8 cellular contexts compared by ENCODE assay signal in the genomic region with DNA sequence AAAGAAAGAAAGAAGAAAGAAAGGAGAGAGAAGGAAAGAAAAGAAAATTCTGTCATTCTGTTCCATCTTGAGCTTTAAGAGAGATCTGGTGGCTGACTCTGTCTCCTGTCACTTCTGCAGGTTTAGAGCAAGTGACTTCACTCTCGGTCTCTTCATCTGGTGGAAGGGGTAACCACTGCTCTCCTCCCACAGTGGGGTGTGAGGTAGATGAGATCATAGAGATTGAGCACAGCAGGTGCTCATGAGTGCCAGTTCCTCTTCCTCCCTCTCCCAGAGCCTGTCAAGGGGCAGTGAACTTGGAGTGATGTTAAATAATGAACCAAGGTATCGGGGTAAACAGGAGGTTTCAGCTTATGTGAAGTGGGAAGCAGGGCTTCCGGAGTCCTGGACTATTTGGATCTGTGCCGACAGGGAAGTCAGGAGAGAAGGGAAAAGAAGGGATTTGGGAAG. TPM values are rescaled to one million over a fixed set of nuclear protein-coding genes. Genes with fewer than 3 reads are reported as not detected.
DNase-seq lines count a peak whose midpoint lies in the region; ATAC-seq and TF ChIP-seq lines count a peak whose summit lies in the region.

No MANE protein-coding gene starts in this region.

- no peaks in the 10 kb centered on the region for H3K79me1 ChIP-seq in mesenchymal stem cell (replicated peaks; ENCODE audit: low read length, poor library complexity, severe bottlenecking)

- peak; percentile 89 for DNase-seq in GM13977 (ENCODE audit: low spot score)
- peak; percentile 57 for DNase-seq in NCI-H146 treated with DMSO at 0.1 percent for 48 hours (lab: John Stamatoyannopoulos, UW; ENCODE audit: unreplicated experiment)
- peak; percentile 83 for DNase-seq in activated CD8-positive, alpha-beta T cell treated with anti-CD3 and anti-CD28 coated beads for 36 hours
- DNase-seq in mesenchymal stem cell = no peak
- DNase-seq in NCI-H1930 (lab: John Stamatoyannopoulos, UW) = no peak
- DNase-seq in midbrain (lab: John Stamatoyannopoulos, UW) = no peak
- no peak for DNase-seq in iPS-NIHi7 (ENCODE audit: extremely low spot score)

- intact Hi-C loops in activated CD8-positive, alpha-beta T cell treated with anti-CD3 and anti-CD28 coated beads for 36 hours (cut with micrococcal nuclease) = no loop called here

- no peak overlapping the region for H2BK12ac ChIP-seq in mesenchymal stem cell (ENCODE audit: low read length in 2 of 2)

- in situ Hi-C loops in GM13977 (cut with MboI; ENCODE audit: low pct_unique_long_range_greater_than_20kb, low sequenced_read_pairs, unreplicated experiment) = loop anchor here (10.0 kb wide), 1 partner anchor 70 kb away; no protein-coding TSS in a partner anchor

- H2BK15ac ChIP-seq in mesenchymal stem cell (ENCODE audit: low read depth, poor library complexity, severe bottlenecking) = no peak overlapping the region

- CTCF ChIA-PET in activated CD8-positive, alpha-beta T cell treated with anti-CD3 and anti-CD28 coated beads for 36 hours (lab: Charles Lee) = interaction anchor here (0.8 to 13.3 kb wide), 7 partner anchors 10 to 117 kb away, joined by 3 to 158 read pairs (median 4); no protein-coding TSS in a partner anchor

- H4K91ac ChIP-seq in mesenchymal stem cell (ENCODE audit: low read length) = no peak overlapping the region

- H2BK5ac ChIP-seq in mesenchymal stem cell (ENCODE audit: low read depth, low read length, poor library complexity, severe bottlenecking) = no peak overlapping the region

- no peak overlapping the region for H2BK120ac ChIP-seq in mesenchymal stem cell (ENCODE audit: low read depth, low read length)

- no peak for TF ChIP-seq CTCF in GM13977 (IDR thresholded peaks at IDR 0.05; ENCODE audit: extremely low read depth, insufficient read depth, missing control alignments)
- no peak for TF ChIP-seq CTCF in activated CD8-positive, alpha-beta T cell treated with anti-CD3 and anti-CD28 coated beads for 36 hours (IDR thresholded peaks at IDR 0.05)

- H3K4ac ChIP-seq in mesenchymal stem cell (ENCODE audit: low read depth in 1 of 2, low read length in 2 of 2) = no peak overlapping the region

- no peak overlapping the region for H3K4me3 Mint-ChIP-seq in activated CD8-positive, alpha-beta T cell treated with anti-CD3 and anti-CD28 coated beads for 36 hours

- no peaks in the 10 kb centered on the region for H3K9me3 ChIP-seq in mesenchymal stem cell (ENCODE audit: control insufficient read depth, low read length)

- H3K4me1 Mint-ChIP-seq in activated CD8-positive, alpha-beta T cell treated with anti-CD3 and anti-CD28 coated beads for 36 hours (ENCODE audit: low read depth) = peaks cover 30% of the 10 kb centered on the region

- peak; percentile 91 for ATAC-seq in HG02678 (IDR thresholded peaks at IDR 0.05; ENCODE audit: unreplicated experiment)
- ATAC-seq in activated CD8-positive, alpha-beta T cell treated with anti-CD3 and anti-CD28 coated beads for 36 hours = peak; percentile 91

- H2AFZ ChIP-seq in mesenchymal stem cell (ENCODE audit: low read depth, low read length) = no peak overlapping the region

- H3K27ac Mint-ChIP-seq in activated CD8-positive, alpha-beta T cell treated with anti-CD3 and anti-CD28 coated beads for 36 hours = peak overlapping the region; percentile 41

- 35% methylated on average over 4 of the region's 4 CpGs for WGBS in mesenchymal stem cell

- peaks cover 0 to 31% of the 10 kb centered on the region in 2 experiments for H3K36me3 ChIP-seq in mesenchymal stem cell (ENCODE audit: control insufficient read depth in 1 of 2, insufficient read depth in 2 of 2, low read depth in 1 of 2, low read length in 2 of 2)

- peaks cover 38% of the 10 kb centered on the region for H3K4me1 ChIP-seq in mesenchymal stem cell (ENCODE audit: control insufficient read depth, insufficient read depth, low read depth, low read length)

- no peak overlapping the region for H3K14ac ChIP-seq in mesenchymal stem cell (ENCODE audit: low read length in 2 of 2)

- no peak overlapping the region for H3K4me2 ChIP-seq in mesenchymal stem cell (ENCODE audit: low read length, poor library complexity, severe bottlenecking)

- H3K9ac ChIP-seq in mesenchymal stem cell (ENCODE audit: low read length) = no peak overlapping the region

- H3K27me3 Mint-ChIP-seq in activated CD8-positive, alpha-beta T cell treated with anti-CD3 and anti-CD28 coated beads for 36 hours = no peaks in the 10 kb centered on the region

- H3K4me3 ChIP-seq in mesenchymal stem cell (ENCODE audit: insufficient read depth in 1 of 2, low read depth in 1 of 2, low read length in 2 of 2) = no peak overlapping the region

- no peaks in the 10 kb centered on the region for H3K36me3 Mint-ChIP-seq in activated CD8-positive, alpha-beta T cell treated with anti-CD3 and anti-CD28 coated beads for 36 hours (ENCODE audit: low read depth)

- no peak overlapping the region for H4K8ac ChIP-seq in mesenchymal stem cell (ENCODE audit: low read length)

- POLR2A ChIA-PET in activated CD8-positive, alpha-beta T cell treated with anti-CD3 and anti-CD28 coated beads for 36 hours (lab: Charles Lee) = interaction anchor here (0.7 to 1.6 kb wide), 7 partner anchors 10 to 114 kb away, joined by 3 to 5 read pairs (median 4); partner anchors contain the start of gene CKLF

- no peak overlapping the region for H2AK5ac ChIP-seq in mesenchymal stem cell (ENCODE audit: low read length, severe bottlenecking)

- no peak overlapping the region for H3K23ac ChIP-seq in mesenchymal stem cell (ENCODE audit: low read length in 2 of 2)

- no peak overlapping the region for H3K18ac ChIP-seq in mesenchymal stem cell (ENCODE audit: low read depth in 1 of 2, low read length in 2 of 2)

- H3K9me3 Mint-ChIP-seq in activated CD8-positive, alpha-beta T cell treated with anti-CD3 and anti-CD28 coated beads for 36 hours = no peaks in the 10 kb centered on the region

- H3K27me3 ChIP-seq in mesenchymal stem cell (ENCODE audit: control insufficient read depth in 1 of 2, insufficient read depth in 1 of 2, low read length in 2 of 2) = peaks cover 0 to 11% of the 10 kb centered on the region in 2 experiments

- H3K27ac ChIP-seq in mesenchymal stem cell (ENCODE audit: low read length, poor library complexity, severe bottlenecking) = peak overlapping the region; percentile 15

RNA-seq across cellular contexts. Expression of gene BEAN1, which starts 47.7 kb away (rescaled TPM):
- not detected for total RNA-seq in activated CD8-positive, alpha-beta T cell treated with anti-CD3 and anti-CD28 coated beads for 36 hours
- 0.10 TPM for polyA plus RNA-seq in mesenchymal stem cell (2013, experiment 1 of 2)
- polyA plus RNA-seq in mesenchymal stem cell (2013, experiment 2 of 2) = 0.07 TPM

Comparison
In these comparisons a context has a peak if more than half of its experiments do, and no peak if none do; other contexts are left out.
1. DNase-seq: peak in GM13977 (single experiment), NCI-H146 treated with DMSO at 0.1 percent for 48 hours (single experiment) and activated CD8-positive, alpha-beta T cell treated with anti-CD3 and anti-CD28 coated beads for 36 hours (single experiment); none in mesenchymal stem cell (single experiment), NCI-H1930 (0 of 2), midbrain (single experiment) and iPS-NIHi7 (single experiment).